Comparison of ENCODE assay signal across 12 cellular contexts in the genomic region with DNA sequence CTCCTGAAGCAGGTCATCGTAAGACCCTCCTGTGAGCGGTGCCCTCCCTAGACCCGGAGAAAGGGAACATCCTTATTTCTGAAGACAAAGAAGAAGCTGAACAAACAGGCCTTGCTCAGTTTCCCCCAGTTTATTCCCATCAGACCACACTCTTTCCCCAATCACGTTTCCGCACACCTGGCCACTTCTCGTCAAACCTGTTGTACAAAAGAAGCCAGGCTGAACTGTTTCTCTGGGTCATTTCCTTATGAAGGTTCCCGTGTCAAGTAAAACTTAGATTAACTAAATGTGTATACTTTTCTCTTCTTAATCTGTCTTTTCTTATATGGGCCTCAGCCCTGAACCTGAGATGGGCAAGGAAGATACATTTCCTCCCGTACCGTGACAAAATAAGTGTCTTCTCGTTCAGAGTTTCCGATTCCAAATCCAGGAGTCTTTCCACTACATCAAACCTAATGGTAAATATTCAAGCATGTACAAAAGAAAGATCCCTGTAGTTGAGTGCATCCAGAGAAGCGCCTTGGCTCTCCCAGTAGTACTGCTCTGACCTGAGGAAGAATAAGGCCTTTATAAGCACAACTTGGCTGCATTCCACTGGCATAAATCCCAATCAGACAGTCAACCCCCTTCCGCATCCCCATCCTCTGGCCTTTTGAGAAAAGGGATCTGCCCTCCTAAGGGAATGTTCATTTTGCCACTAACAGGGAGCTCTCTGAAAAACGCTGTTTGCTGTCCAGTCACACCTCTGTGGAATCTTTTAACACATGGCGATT.
DNase-seq lines count a peak whose midpoint lies in the region; FAIRE-seq and TF ChIP-seq lines count a peak whose summit lies in the region.
"Had no signal": no experiment of that assay in that cellular context is flagged by ENCODE, and none has a peak within 500 bp of the region (broad histone marks: within the 10 kb centered on the region; RNA-seq: fewer than 3 reads in every experiment).

No MANE protein-coding gene starts in this region.

- H3K4me1 ChIP-seq in suprapubic skin, result peaks cover 43% of the 10 kb centered on the region
- H3K4me1 ChIP-seq: A549 had no signal

- H3K4me1 Mint-ChIP-seq in T-helper 1 cell treated with Interleukin-12 subunit alpha and Interleukin-12 subunit beta and Interleukin-4 antibody, amounts not matched to agents 30 μg/mL and 1 μg/mL, for 36 hours (ENCODE audit: low read depth), result peaks cover 37% of the 10 kb centered on the region
- H3K4me1 Mint-ChIP-seq in activated T-helper 1 cell treated with anti-CD3 and anti-CD28 coated beads, Interleukin-12 subunit alpha, Interleukin-12 subunit beta, Interleukin-2, Interleukin-4 antibody, amounts not matched to agents 30 ng/mL and 10 ng/mL and 1 ng/mL, durations not matched to agents 14 hours and 24 hours and 36 hours (ENCODE audit: low read depth), result peaks cover 58% of the 10 kb centered on the region

- no peaks in the 10 kb centered on the region for H3K27me3 ChIP-seq in suprapubic skin
- H3K27me3 ChIP-seq: left lung had no signal

- TF ChIP-seq POLR2A in suprapubic skin (IDR thresholded peaks at IDR 0.05) (no peak), GM12891 (IDR thresholded peaks at IDR 0.05; ENCODE audit: low read depth, low read length) (no peak)

- H3K4me3 Mint-ChIP-seq in T-helper 1 cell treated with Interleukin-12 subunit alpha and Interleukin-12 subunit beta and Interleukin-4 antibody, amounts not matched to agents 30 μg/mL and 1 μg/mL, for 36 hours, result no peak overlapping the region
- H3K4me3 Mint-ChIP-seq in activated T-helper 1 cell treated with anti-CD3 and anti-CD28 coated beads, Interleukin-12 subunit alpha, Interleukin-12 subunit beta, Interleukin-2, Interleukin-4 antibody, amounts not matched to agents 30 ng/mL and 10 ng/mL and 1 ng/mL, durations not matched to agents 14 hours and 24 hours and 36 hours, result no peak overlapping the region

- H3K9me3 ChIP-seq in suprapubic skin, result no peaks in the 10 kb centered on the region
- H3K9me3 ChIP-seq: A549, left lung had no signal

- TF ChIP-seq EP300 in suprapubic skin (IDR thresholded peaks at IDR 0.05), result no peak

- WGBS in suprapubic skin, result 78% methylated on average over 15 of the region's 15 CpGs

- H3K9me3 Mint-ChIP-seq in T-helper 1 cell treated with Interleukin-12 subunit alpha and Interleukin-12 subunit beta and Interleukin-4 antibody, amounts not matched to agents 30 μg/mL and 1 μg/mL, for 36 hours, result peaks cover 7% of the 10 kb centered on the region
- no peaks in the 10 kb centered on the region for H3K9me3 Mint-ChIP-seq in activated T-helper 1 cell treated with anti-CD3 and anti-CD28 coated beads, Interleukin-12 subunit alpha, Interleukin-12 subunit beta, Interleukin-2, Interleukin-4 antibody, amounts not matched to agents 30 ng/mL and 10 ng/mL and 1 ng/mL, durations not matched to agents 14 hours and 24 hours and 36 hours

- intact Hi-C loops in activated T-helper 1 cell treated with anti-CD3 and anti-CD28 coated beads, Interleukin-12 subunit alpha, Interleukin-12 subunit beta, Interleukin-2, Interleukin-4 antibody, amounts not matched to agents 30 ng/mL and 10 ng/mL and 1 ng/mL, durations not matched to agents 14 hours and 24 hours and 36 hours (cut with micrococcal nuclease), result loop anchor here (1.0 to 2.0 kb wide), 2 partner anchors 10 to 41 kb away; no protein-coding TSS in a partner anchor

- peak overlapping the region; percentile 45 for H3K27ac Mint-ChIP-seq in T-helper 1 cell treated with Interleukin-12 subunit alpha and Interleukin-12 subunit beta and Interleukin-4 antibody, amounts not matched to agents 30 μg/mL and 1 μg/mL, for 36 hours
- peak overlapping the region; percentile 59 for H3K27ac Mint-ChIP-seq in activated T-helper 1 cell treated with anti-CD3 and anti-CD28 coated beads, Interleukin-12 subunit alpha, Interleukin-12 subunit beta, Interleukin-2, Interleukin-4 antibody, amounts not matched to agents 30 ng/mL and 10 ng/mL and 1 ng/mL, durations not matched to agents 14 hours and 24 hours and 36 hours

- TF ChIP-seq CTCF in suprapubic skin (IDR thresholded peaks at IDR 0.05), result no peak

- no peaks in the 10 kb centered on the region for H3K36me3 ChIP-seq in suprapubic skin
- H3K36me3 ChIP-seq: left lung had no signal

- H3K27ac ChIP-seq in suprapubic skin, result peak overlapping the region; percentile 81
- H3K27ac ChIP-seq: A549 had no signal

- H3K4me3 ChIP-seq in suprapubic skin, result no peak overlapping the region
- H3K4me3 ChIP-seq: A549, left lung had no signal

- peaks cover 4% of the 10 kb centered on the region for H3K36me3 Mint-ChIP-seq in T-helper 1 cell treated with Interleukin-12 subunit alpha and Interleukin-12 subunit beta and Interleukin-4 antibody, amounts not matched to agents 30 μg/mL and 1 μg/mL, for 36 hours (ENCODE audit: low read depth)
- peaks cover 7% of the 10 kb centered on the region for H3K36me3 Mint-ChIP-seq in activated T-helper 1 cell treated with anti-CD3 and anti-CD28 coated beads, Interleukin-12 subunit alpha, Interleukin-12 subunit beta, Interleukin-2, Interleukin-4 antibody, amounts not matched to agents 30 ng/mL and 10 ng/mL and 1 ng/mL, durations not matched to agents 14 hours and 24 hours and 36 hours (ENCODE audit: low read depth)

- no peaks in the 10 kb centered on the region for H3K27me3 Mint-ChIP-seq in T-helper 1 cell treated with Interleukin-12 subunit alpha and Interleukin-12 subunit beta and Interleukin-4 antibody, amounts not matched to agents 30 μg/mL and 1 μg/mL, for 36 hours (ENCODE audit: low read depth)
- H3K27me3 Mint-ChIP-seq in activated T-helper 1 cell treated with anti-CD3 and anti-CD28 coated beads, Interleukin-12 subunit alpha, Interleukin-12 subunit beta, Interleukin-2, Interleukin-4 antibody, amounts not matched to agents 30 ng/mL and 10 ng/mL and 1 ng/mL, durations not matched to agents 14 hours and 24 hours and 36 hours (ENCODE audit: insufficient read depth), result no peaks in the 10 kb centered on the region

- DNase-seq in T-helper 1 cell (no peak), medulla oblongata (ENCODE audit: extremely low spot score) (peak; percentile 78), suprapubic skin (ENCODE audit: low spot score in 2 of 2) (peak in 1 of 2 donors; percentile 67), NCI-H146 treated with DMSO at 0.1 percent for 48 hours (lab: John Stamatoyannopoulos, UW; ENCODE audit: unreplicated experiment) (no peak), NCI-H1436 treated with DMSO at 0.1 percent for 48 hours (lab: John Stamatoyannopoulos, UW) (no peak), GM12891 (ENCODE audit: insufficient read length, low spot score) (no peak)
- no peak for DNase-seq in activated T-helper 1 cell treated with anti-CD3 and anti-CD28 coated beads, Interleukin-12 subunit alpha, Interleukin-12 subunit beta, Interleukin-2, Interleukin-4 antibody, amounts not matched to agents 30 ng/mL and 10 ng/mL and 1 ng/mL, durations not matched to agents 14 hours and 24 hours and 36 hours (ENCODE audit: low spot score)
- DNase-seq: DMS79 treated with DMSO at 0.1 percent for 48 hours, SHP77 treated with DMSO at 0.1 percent for 48 hours had no signal

- FAIRE-seq in GM12891 (lab: Jason Lieb, UNC), result no peak
- FAIRE-seq: A549 had no signal

TF ChIP-seq in GM12891, 5 proteins besides CTCF, POLR2A, EP300 and RAD21:
- TF ChIP-seq TAF1 (IDR thresholded peaks at IDR 0.05; ENCODE audit: low read depth, low read length), result no peak
- TF ChIP-seq SPI1 (IDR thresholded peaks at IDR 0.05; ENCODE audit: low read depth, low read length), result no peak
- no peak for TF ChIP-seq POLR2AphosphoS5 (IDR thresholded peaks at IDR 0.05; ENCODE audit: low read depth, low read length)
- TF ChIP-seq PAX5 (IDR thresholded peaks at IDR 0.05; ENCODE audit: insufficient read depth, low read length, severe bottlenecking), result no peak
- no peak for TF ChIP-seq POU2F2 (IDR thresholded peaks at IDR 0.05; ENCODE audit: low read depth, low read length)
